ENCODE assay signal across 1 cellular context in the genomic region with DNA sequence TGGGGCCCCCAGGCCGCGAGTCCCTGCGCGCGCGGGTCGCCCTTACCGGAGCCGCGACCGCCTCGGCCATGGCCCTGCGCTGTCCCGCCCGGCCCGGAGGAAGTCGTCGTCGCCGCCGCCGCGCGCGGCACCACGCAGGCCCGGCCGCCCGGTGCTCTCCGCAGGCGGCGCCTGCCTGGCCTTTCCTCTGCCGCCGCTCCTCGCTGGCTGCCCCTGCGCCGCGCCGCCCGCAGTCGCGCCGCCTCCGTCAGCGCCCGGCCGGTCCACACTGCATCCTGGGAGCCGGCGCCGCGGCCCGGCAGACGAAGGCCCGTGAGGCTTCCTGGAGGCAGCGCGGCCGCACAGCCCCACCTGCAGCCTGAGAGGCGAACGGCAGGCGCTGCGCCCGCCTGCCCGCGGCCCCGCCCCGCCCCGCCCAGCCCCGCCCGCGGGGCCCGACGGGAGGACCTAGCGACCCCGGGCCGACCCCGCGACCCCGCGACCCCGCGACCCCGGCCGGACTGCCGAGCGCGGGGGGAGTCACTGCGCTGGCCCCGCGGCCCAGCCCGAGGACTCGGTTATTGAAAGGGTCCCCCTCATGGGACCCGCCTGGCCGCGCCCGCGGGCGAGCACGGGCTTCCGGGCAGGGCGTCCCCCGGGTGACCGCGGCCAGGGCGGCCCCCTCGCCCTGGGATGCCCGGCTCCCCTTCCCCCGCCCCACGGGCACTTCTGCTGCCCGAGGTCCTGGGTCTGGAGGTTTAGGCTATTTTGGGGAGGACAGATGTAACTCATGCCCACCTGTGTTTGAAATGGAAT.
TF ChIP-seq lines count a peak whose summit lies in the region.

A gene (minus strand): TSS at position 343 of the 795 bp plus-strand sequence. CDS start 273 bp downstream, at position 70.

TF ChIP-seq in HepG2, 621 proteins besides CTCF, POLR2A, EP300 and RAD21 (continued from another document and continues in another):
- TF ChIP-seq, protein P1, sequence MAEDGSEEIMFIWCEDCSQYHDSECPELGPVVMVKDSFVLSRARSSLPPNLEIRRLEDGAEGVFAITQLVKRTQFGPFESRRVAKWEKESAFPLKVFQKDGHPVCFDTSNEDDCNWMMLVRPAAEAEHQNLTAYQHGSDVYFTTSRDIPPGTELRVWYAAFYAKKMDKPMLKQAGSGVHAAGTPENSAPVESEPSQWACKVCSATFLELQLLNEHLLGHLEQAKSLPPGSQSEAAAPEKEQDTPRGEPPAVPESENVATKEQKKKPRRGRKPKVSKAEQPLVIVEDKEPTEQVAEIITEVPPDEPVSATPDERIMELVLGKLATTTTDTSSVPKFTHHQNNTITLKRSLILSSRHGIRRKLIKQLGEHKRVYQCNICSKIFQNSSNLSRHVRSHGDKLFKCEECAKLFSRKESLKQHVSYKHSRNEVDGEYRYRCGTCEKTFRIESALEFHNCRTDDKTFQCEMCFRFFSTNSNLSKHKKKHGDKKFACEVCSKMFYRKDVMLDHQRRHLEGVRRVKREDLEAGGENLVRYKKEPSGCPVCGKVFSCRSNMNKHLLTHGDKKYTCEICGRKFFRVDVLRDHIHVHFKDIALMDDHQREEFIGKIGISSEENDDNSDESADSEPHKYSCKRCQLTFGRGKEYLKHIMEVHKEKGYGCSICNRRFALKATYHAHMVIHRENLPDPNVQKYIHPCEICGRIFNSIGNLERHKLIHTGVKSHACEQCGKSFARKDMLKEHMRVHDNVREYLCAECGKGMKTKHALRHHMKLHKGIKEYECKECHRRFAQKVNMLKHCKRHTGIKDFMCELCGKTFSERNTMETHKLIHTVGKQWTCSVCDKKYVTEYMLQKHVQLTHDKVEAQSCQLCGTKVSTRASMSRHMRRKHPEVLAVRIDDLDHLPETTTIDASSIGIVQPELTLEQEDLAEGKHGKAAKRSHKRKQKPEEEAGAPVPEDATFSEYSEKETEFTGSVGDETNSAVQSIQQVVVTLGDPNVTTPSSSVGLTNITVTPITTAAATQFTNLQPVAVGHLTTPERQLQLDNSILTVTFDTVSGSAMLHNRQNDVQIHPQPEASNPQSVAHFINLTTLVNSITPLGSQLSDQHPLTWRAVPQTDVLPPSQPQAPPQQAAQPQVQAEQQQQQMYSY (CRISPR knock-in tag; IDR thresholded peaks at IDR 0.05): no peak
- TF ChIP-seq ZNF629 (CRISPR knock-in tag; conservative IDR thresholded peaks at IDR 0.05) (no peak), SMARCC2 (IDR thresholded peaks at IDR 0.05) (no peak), PRMT3 (CRISPR knock-in tag; IDR thresholded peaks at IDR 0.05; ENCODE audit: borderline replicate concordance, low read depth) (peak; percentile 39; the same call in 1 of the 2 replicates), ZNF598 (CRISPR knock-in tag; IDR thresholded peaks at IDR 0.05; ENCODE audit: borderline replicate concordance) (no peak), KDM2A (CRISPR knock-in tag; IDR thresholded peaks at IDR 0.05; ENCODE audit: borderline replicate concordance, low read depth) (peak; percentile 67; the same call in 1 of the 2 replicates), SKI (IDR thresholded peaks at IDR 0.05; ENCODE audit: partially characterized antibody) (peak; percentile 67), MYC (CRISPR knock-in tag; IDR thresholded peaks at IDR 0.05; ENCODE audit: borderline replicate concordance) (peak; percentile 33; the same call in 1 of the 2 replicates), HNRNPLL (IDR thresholded peaks at IDR 0.05; ENCODE audit: low read depth, low read length, poor library complexity, severe bottlenecking) (peak; percentile 50), ZNF143 (CRISPR knock-in tag; IDR thresholded peaks at IDR 0.05) (peak; percentile 73), ZFX (CRISPR knock-in tag; IDR thresholded peaks at IDR 0.05; ENCODE audit: low read depth) (peak; percentile 74), ZNF17 (CRISPR knock-in tag; IDR thresholded peaks at IDR 0.05) (no peak), ZSCAN30 (CRISPR knock-in tag; IDR thresholded peaks at IDR 0.05) (no peak), ATRX (CRISPR knock-in tag; IDR thresholded peaks at IDR 0.05; ENCODE audit: borderline replicate concordance) (no peak), ZBTB8A (CRISPR knock-in tag; IDR thresholded peaks at IDR 0.05; ENCODE audit: borderline replicate concordance, low read depth) (no peak), CENPX (CRISPR knock-in tag; IDR thresholded peaks at IDR 0.05) (no peak), ZMYM4 (CRISPR knock-in tag; IDR thresholded peaks at IDR 0.05) (peak; percentile 56), ZNF383 (CRISPR knock-in tag; IDR thresholded peaks at IDR 0.05; ENCODE audit: borderline replicate concordance) (no peak)
- TF ChIP-seq, protein P2, sequence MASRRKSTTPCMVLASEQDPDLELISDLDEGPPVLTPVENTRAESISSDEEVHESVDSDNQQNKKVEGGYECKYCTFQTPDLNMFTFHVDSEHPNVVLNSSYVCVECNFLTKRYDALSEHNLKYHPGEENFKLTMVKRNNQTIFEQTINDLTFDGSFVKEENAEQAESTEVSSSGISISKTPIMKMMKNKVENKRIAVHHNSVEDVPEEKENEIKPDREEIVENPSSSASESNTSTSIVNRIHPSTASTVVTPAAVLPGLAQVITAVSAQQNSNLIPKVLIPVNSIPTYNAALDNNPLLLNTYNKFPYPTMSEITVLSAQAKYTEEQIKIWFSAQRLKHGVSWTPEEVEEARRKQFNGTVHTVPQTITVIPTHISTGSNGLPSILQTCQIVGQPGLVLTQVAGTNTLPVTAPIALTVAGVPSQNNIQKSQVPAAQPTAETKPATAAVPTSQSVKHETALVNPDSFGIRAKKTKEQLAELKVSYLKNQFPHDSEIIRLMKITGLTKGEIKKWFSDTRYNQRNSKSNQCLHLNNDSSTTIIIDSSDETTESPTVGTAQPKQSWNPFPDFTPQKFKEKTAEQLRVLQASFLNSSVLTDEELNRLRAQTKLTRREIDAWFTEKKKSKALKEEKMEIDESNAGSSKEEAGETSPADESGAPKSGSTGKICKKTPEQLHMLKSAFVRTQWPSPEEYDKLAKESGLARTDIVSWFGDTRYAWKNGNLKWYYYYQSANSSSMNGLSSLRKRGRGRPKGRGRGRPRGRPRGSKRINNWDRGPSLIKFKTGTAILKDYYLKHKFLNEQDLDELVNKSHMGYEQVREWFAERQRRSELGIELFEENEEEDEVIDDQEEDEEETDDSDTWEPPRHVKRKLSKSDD (CRISPR knock-in tag; IDR thresholded peaks at IDR 0.05; ENCODE audit: low read depth): 0 out of 2 replicates have a peak, but pooled peaks have one; percentile 35
- TF ChIP-seq, protein P3, sequence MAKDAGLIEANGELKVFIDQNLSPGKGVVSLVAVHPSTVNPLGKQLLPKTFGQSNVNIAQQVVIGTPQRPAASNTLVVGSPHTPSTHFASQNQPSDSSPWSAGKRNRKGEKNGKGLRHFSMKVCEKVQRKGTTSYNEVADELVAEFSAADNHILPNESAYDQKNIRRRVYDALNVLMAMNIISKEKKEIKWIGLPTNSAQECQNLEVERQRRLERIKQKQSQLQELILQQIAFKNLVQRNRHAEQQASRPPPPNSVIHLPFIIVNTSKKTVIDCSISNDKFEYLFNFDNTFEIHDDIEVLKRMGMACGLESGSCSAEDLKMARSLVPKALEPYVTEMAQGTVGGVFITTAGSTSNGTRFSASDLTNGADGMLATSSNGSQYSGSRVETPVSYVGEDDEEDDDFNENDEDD (CRISPR knock-in tag; IDR thresholded peaks at IDR 0.05; ENCODE audit: borderline replicate concordance): peak; percentile 44; the same call in 1 of the 2 replicates
- TF ChIP-seq, protein P4, sequence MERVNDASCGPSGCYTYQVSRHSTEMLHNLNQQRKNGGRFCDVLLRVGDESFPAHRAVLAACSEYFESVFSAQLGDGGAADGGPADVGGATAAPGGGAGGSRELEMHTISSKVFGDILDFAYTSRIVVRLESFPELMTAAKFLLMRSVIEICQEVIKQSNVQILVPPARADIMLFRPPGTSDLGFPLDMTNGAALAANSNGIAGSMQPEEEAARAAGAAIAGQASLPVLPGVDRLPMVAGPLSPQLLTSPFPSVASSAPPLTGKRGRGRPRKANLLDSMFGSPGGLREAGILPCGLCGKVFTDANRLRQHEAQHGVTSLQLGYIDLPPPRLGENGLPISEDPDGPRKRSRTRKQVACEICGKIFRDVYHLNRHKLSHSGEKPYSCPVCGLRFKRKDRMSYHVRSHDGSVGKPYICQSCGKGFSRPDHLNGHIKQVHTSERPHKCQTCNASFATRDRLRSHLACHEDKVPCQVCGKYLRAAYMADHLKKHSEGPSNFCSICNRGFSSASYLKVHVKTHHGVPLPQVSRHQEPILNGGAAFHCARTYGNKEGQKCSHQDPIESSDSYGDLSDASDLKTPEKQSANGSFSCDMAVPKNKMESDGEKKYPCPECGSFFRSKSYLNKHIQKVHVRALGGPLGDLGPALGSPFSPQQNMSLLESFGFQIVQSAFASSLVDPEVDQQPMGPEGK (CRISPR knock-in tag; IDR thresholded peaks at IDR 0.05): peak; percentile 29; the same call in 1 of the 2 replicates
- TF ChIP-seq, protein P5, sequence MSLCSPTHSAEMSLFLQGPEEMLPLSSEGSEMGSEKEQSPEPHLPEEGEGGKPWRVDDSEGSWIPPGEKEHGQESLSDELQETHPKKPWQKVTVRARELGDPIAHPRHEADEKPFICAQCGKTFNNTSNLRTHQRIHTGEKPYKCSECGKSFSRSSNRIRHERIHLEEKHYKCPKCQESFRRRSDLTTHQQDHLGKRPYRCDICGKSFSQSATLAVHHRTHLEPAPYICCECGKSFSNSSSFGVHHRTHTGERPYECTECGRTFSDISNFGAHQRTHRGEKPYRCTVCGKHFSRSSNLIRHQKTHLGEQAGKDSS (CRISPR knock-in tag; IDR thresholded peaks at IDR 0.05; ENCODE audit: borderline replicate concordance, low read depth): 0 out of 2 replicates have a peak, but pooled peaks have one; percentile 26
- TF ChIP-seq, protein P6, sequence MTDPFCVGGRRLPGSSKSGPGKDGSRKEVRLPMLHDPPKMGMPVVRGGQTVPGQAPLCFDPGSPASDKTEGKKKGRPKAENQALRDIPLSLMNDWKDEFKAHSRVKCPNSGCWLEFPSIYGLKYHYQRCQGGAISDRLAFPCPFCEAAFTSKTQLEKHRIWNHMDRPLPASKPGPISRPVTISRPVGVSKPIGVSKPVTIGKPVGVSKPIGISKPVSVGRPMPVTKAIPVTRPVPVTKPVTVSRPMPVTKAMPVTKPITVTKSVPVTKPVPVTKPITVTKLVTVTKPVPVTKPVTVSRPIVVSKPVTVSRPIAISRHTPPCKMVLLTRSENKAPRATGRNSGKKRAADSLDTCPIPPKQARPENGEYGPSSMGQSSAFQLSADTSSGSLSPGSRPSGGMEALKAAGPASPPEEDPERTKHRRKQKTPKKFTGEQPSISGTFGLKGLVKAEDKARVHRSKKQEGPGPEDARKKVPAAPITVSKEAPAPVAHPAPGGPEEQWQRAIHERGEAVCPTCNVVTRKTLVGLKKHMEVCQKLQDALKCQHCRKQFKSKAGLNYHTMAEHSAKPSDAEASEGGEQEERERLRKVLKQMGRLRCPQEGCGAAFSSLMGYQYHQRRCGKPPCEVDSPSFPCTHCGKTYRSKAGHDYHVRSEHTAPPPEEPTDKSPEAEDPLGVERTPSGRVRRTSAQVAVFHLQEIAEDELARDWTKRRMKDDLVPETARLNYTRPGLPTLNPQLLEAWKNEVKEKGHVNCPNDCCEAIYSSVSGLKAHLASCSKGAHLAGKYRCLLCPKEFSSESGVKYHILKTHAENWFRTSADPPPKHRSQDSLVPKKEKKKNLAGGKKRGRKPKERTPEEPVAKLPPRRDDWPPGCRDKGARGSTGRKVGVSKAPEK (CRISPR knock-in tag; IDR thresholded peaks at IDR 0.05; ENCODE audit: borderline replicate concordance): no peak
- TF ChIP-seq, protein P7, sequence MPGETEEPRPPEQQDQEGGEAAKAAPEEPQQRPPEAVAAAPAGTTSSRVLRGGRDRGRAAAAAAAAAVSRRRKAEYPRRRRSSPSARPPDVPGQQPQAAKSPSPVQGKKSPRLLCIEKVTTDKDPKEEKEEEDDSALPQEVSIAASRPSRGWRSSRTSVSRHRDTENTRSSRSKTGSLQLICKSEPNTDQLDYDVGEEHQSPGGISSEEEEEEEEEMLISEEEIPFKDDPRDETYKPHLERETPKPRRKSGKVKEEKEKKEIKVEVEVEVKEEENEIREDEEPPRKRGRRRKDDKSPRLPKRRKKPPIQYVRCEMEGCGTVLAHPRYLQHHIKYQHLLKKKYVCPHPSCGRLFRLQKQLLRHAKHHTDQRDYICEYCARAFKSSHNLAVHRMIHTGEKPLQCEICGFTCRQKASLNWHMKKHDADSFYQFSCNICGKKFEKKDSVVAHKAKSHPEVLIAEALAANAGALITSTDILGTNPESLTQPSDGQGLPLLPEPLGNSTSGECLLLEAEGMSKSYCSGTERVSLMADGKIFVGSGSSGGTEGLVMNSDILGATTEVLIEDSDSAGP (CRISPR knock-in tag; IDR thresholded peaks at IDR 0.05; ENCODE audit: borderline replicate concordance): no peak; the same call in 1 of the 2 replicates
- TF ChIP-seq, protein P8, sequence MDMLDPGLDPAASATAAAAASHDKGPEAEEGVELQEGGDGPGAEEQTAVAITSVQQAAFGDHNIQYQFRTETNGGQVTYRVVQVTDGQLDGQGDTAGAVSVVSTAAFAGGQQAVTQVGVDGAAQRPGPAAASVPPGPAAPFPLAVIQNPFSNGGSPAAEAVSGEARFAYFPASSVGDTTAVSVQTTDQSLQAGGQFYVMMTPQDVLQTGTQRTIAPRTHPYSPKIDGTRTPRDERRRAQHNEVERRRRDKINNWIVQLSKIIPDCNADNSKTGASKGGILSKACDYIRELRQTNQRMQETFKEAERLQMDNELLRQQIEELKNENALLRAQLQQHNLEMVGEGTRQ (IDR thresholded peaks at IDR 0.05; ENCODE audit: low read depth, low read length): no peak
- TF ChIP-seq, protein P8 (CRISPR knock-in tag; IDR thresholded peaks at IDR 0.05; ENCODE audit: borderline replicate concordance): no peak
- TF ChIP-seq, protein P9, sequence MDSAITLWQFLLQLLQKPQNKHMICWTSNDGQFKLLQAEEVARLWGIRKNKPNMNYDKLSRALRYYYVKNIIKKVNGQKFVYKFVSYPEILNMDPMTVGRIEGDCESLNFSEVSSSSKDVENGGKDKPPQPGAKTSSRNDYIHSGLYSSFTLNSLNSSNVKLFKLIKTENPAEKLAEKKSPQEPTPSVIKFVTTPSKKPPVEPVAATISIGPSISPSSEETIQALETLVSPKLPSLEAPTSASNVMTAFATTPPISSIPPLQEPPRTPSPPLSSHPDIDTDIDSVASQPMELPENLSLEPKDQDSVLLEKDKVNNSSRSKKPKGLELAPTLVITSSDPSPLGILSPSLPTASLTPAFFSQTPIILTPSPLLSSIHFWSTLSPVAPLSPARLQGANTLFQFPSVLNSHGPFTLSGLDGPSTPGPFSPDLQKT (CRISPR knock-in tag; IDR thresholded peaks at IDR 0.05; ENCODE audit: borderline replicate concordance): no peak
